In genomic region chr1:160205242-160205973, GRCh38 we compare ENCODE assay signal across 1 cellular context.
TF ChIP-seq lines count a peak whose summit lies in the region.

Gene PEA15 (plus strand): TSS chr1:160205384. CDS start chr1:160211545, 6,161 bp downstream.

TF ChIP-seq in H1, 55 proteins besides CTCF, POLR2A, EP300 and RAD21 (continued from another document):
- TF ChIP-seq KDM1A (IDR thresholded peaks at IDR 0.05; ENCODE audit: borderline replicate concordance, low read length): no peak
- peak in 1 of 2 experiments; percentile 58; a peak in 1 of 4 replicates for TF ChIP-seq HDAC2 (IDR thresholded peaks at IDR 0.05; ENCODE audit: borderline replicate concordance in 1 of 2, low read depth in 2 of 2, low read length in 2 of 2)
- TF ChIP-seq CREB1 (IDR thresholded peaks at IDR 0.05): peak; percentile 50
- 0 out of 4 replicates have a peak, but pooled peaks of 1 of the 2 experiments have one; percentile 14 for TF ChIP-seq SIN3A (conservative IDR thresholded peaks at IDR 0.05 in 1 of 2, IDR thresholded peaks at IDR 0.05 in 1 of 2; ENCODE audit: low read depth in 1 of 2, low read length in 2 of 2)
